ENCODE assay signal across 8 cellular contexts in the genomic region with DNA sequence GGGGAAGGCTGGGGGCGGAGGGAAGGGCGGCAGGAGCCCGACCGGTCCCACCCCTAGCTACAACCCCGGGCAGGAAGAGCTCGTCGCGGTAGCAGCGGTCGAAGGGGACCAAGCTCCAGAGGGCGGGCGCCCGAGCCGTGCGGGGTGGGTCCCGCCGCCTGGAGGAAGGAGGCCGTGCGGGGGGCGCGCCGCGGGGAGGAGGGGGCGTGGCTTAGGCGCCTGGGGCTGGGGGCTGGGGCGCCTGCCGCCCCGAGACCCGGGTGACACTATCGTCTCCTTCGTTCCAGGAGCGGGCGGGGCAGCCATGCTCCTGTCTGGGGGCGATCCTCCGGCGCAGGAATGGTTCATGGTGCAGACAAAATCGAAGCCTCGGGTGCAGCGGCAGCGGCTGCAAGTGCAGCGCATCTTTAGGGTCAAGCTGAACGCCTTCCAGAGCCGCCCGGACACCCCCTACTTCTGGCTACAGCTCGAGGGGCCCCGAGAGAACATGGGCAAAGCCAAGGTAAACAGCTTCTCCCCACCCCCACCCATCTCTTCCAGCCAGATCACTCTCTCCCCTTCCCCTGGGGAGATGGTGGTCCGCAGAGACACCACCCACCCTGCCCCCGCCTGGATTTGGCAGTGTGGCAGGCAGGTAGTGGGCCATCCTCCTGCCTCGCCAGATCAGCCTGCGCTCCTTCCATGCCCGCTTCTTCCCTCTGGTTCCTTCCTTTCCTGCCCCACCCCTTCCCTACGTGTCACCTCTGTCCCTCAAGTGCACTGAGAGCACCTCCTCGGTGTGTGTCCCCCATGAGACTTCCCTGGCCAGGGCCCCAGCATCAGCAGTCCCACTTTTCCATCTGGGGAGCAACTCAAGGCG. TPM values are rescaled to one million over a fixed set of nuclear protein-coding genes. Genes with fewer than 3 reads are reported as not detected.
A peak's percentile ranks its signal among the peaks of the same experiment; 100 is the strongest.
DNase-seq lines count a peak whose midpoint lies in the region; ATAC-seq and TF ChIP-seq lines count a peak whose summit lies in the region.

A gene (plus strand): TSS at position 61 of the 859 bp plus-strand sequence. CDS start 244 bp downstream, at position 305.

- H3K9me3 ChIP-seq in IMR-90 (ENCODE audit: control insufficient read depth, insufficient read depth, low read length) (no peaks in the 10 kb centered on the region), mucosa of rectum (ENCODE audit: control insufficient read depth in 2 of 2, low read length in 2 of 2) (no peaks in the 10 kb centered on the region), thyroid gland (no peaks in the 10 kb centered on the region)

- no peak for TF ChIP-seq RAD21 in IMR-90 (IDR thresholded peaks at IDR 0.05; ENCODE audit: low read length)

- no peak for TF ChIP-seq CTCF in IMR-90 (conservative IDR thresholded peaks at IDR 0.05; ENCODE audit: low read depth, low read length)
- no peak for TF ChIP-seq CTCF in thyroid gland (IDR thresholded peaks at IDR 0.05)

- intact Hi-C loops in IMR-90 (cut with micrococcal nuclease) = loop anchor here (2.0 kb wide), 1 partner anchor 32 kb away; no protein-coding TSS in a partner anchor
- intact Hi-C loops in thyroid gland (cut with DNase I) = no loop called here

- WGBS in IMR-90 (ENCODE audit: extremely low coverage in 2 of 2, insufficient read length in 1 of 2), 2 experiments = 1% methylated on average over 28 of the region's 54 CpGs; no CpG with 5 or more reads in 1 of the 2 experiments
- WGBS in thyroid gland, 2 donors = 11 to 13% methylated on average over 9 to 10 of the region's 54 CpGs

- H4K20me1 ChIP-seq in IMR-90 (ENCODE audit: insufficient read depth, low read length) = no peaks in the 10 kb centered on the region

- H3K79me1 ChIP-seq in IMR-90 (ENCODE audit: low read depth in 1 of 2, low read length in 2 of 2) = peaks cover 0 to 13% of the 10 kb centered on the region in 2 experiments; a peak in 1 of 4 replicates

- peak within 1 kb of the TSS; percentile 85; the same call in 1 of the 2 replicates for H4K5ac ChIP-seq in IMR-90 (ENCODE audit: low read depth, low read length)

- peak within 1 kb of the TSS; percentile 28; the same call in 2 of the 3 replicates for H2BK15ac ChIP-seq in IMR-90 (ENCODE audit: low read depth, low read length)

- no TSS peak for BruUV-seq in IMR-90 (replicated peaks; lab: Mats Ljungman, UMichigan)

- POLR2A ChIA-PET in IMR-90 (lab: Charles Lee; ENCODE audit: unreplicated experiment) = interaction anchor here (0.6 kb wide), 2 partner anchors 30 to 32 kb away, joined by 3 read pairs; a partner anchor contains a TSS

- H2AK9ac ChIP-seq in IMR-90 (replicated peaks; ENCODE audit: low read depth, low read length, poor library complexity) = peak within 1 kb of the TSS; percentile 86

- H3K4me1 ChIP-seq in IMR-90 (ENCODE audit: control insufficient read depth, insufficient read depth, low read length) = peaks cover 17% of the 10 kb centered on the region
- peaks cover 16 to 20% of the 10 kb centered on the region in 2 donors for H3K4me1 ChIP-seq in mucosa of rectum (ENCODE audit: control insufficient read depth in 2 of 2, insufficient read depth in 2 of 2, low read length in 2 of 2)
- peaks cover 34 to 59% of the 10 kb centered on the region in 2 donors for H3K4me1 ChIP-seq in thyroid gland

- H4K91ac ChIP-seq in IMR-90 (ENCODE audit: insufficient read depth, low read depth, low read length) = peak within 1 kb of the TSS; percentile 58

- DNase-seq in Ammon's horn (ENCODE audit: low spot score) (peak; percentile 32), IMR-90 (peak; percentile 12), erythroblast (lab: John Stamatoyannopoulos, UW) (peak; percentile 30 to 37), thyroid gland (peak; percentile 53 to 59), DMS114 treated with DMSO at 0.1 percent for 48 hours (lab: John Stamatoyannopoulos, UW; ENCODE audit: unreplicated experiment) (no peak)
- peak; percentile 40 for DNase-seq in activated T-cell treated with anti-CD3 and anti-CD28 coated beads, Interleukin-2, amount 50 U/mL, for 1 hour

- H3K23ac ChIP-seq in IMR-90 (ENCODE audit: low read depth, low read length) = peak within 1 kb of the TSS; percentile 81

- peak within 1 kb of the TSS; percentile 77 to 84 for H4K8ac ChIP-seq in IMR-90 (ENCODE audit: low read depth in 2 of 2, low read length in 2 of 2)

- H3K9me1 ChIP-seq in IMR-90 (ENCODE audit: insufficient read depth, low read length) = no peaks in the 10 kb centered on the region; the same call in 1 of the 2 replicates

- in situ Hi-C loops in IMR-90 (cut with MboI; ENCODE audit: low sequenced_read_pairs) = no loop called here

- H2BK20ac ChIP-seq in IMR-90 (ENCODE audit: low read depth, low read length) = peak within 1 kb of the TSS; percentile 10

- no peaks in the 10 kb centered on the region for H3K36me3 ChIP-seq in IMR-90 (ENCODE audit: control insufficient read depth, insufficient read depth, low read length)
- H3K36me3 ChIP-seq in mucosa of rectum (ENCODE audit: control insufficient read depth in 2 of 2, insufficient read depth in 2 of 2, low read length in 2 of 2) = no peaks in the 10 kb centered on the region
- H3K36me3 ChIP-seq in thyroid gland = no peaks in the 10 kb centered on the region

- dilution Hi-C loops in IMR-90 (cut with HindIII; ENCODE audit: low sequenced_read_pairs, unreplicated experiment) = no loop called here

- H3K9ac ChIP-seq in IMR-90 (ENCODE audit: low read depth, low read length) (peak within 1 kb of the TSS; percentile 79), mucosa of rectum (ENCODE audit: low read depth in 1 of 2, low read length in 2 of 2) (peak within 1 kb of the TSS; percentile 63 to 74)

- H3K4me2 ChIP-seq in IMR-90 (ENCODE audit: low read depth, low read length) = peak within 1 kb of the TSS; percentile 89

- H2AK5ac ChIP-seq in IMR-90 (ENCODE audit: low read depth, low read length) = peak within 1 kb of the TSS; percentile 81; the same call in 1 of the 2 replicates

- H3K27me3 ChIP-seq in IMR-90 (ENCODE audit: control insufficient read depth, insufficient read depth, low read length) (no peaks in the 10 kb centered on the region), mucosa of rectum (ENCODE audit: control insufficient read depth in 2 of 2, insufficient read depth in 2 of 2, low read length in 2 of 2) (no peaks in the 10 kb centered on the region), thyroid gland (no peaks in the 10 kb centered on the region)

- H3K4me3 ChIP-seq in IMR-90 (ENCODE audit: insufficient read depth, low read depth, low read length) = peak within 1 kb of the TSS; percentile 67
- H3K4me3 ChIP-seq in mucosa of rectum (ENCODE audit: low read length in 2 of 2) = peak within 1 kb of the TSS; percentile 57 to 76
- H3K4me3 ChIP-seq in thyroid gland (replicated peaks in 1 of 3) = peak within 1 kb of the TSS; percentile 45 to 65 (median 60)

- no peak within 1 kb of the TSS for H3K56ac ChIP-seq in IMR-90 (ENCODE audit: extremely low read depth, insufficient read depth, low read length)

- peak within 1 kb of the TSS; percentile 20; the same call in 1 of the 2 replicates for H3K27ac ChIP-seq in IMR-90 (ENCODE audit: insufficient read depth, low read length)
- peak within 1 kb of the TSS; percentile 35 to 63 for H3K27ac ChIP-seq in mucosa of rectum (ENCODE audit: low read depth in 2 of 2, low read length in 2 of 2)
- H3K27ac ChIP-seq in thyroid gland = peak within 1 kb of the TSS; percentile 42 to 83 (median 77)

- CTCF ChIA-PET in IMR-90 (lab: Yijun Ruan, JAX) = interaction anchor here (1.1 kb wide), 1 partner anchor 32 kb away, joined by 6 read pairs; no protein-coding TSS in a partner anchor

- ATAC-seq in IMR-90 (ENCODE audit: low read depth) = peak; percentile 84
- ATAC-seq in HG02588 (IDR thresholded peaks at IDR 0.05; ENCODE audit: unreplicated experiment) = no peak

- no peak within 1 kb of the TSS for H2BK5ac ChIP-seq in IMR-90 (ENCODE audit: low read depth, low read length, poor library complexity, severe bottlenecking)

- peak within 1 kb of the TSS; percentile 87 for H3K4ac ChIP-seq in IMR-90 (ENCODE audit: low read depth, low read length)

- peak within 1 kb of the TSS; percentile 72 for H3K14ac ChIP-seq in IMR-90 (replicated peaks; ENCODE audit: low read depth, low read length)

- no peak for TF ChIP-seq POLR2A in IMR-90 (IDR thresholded peaks at IDR 0.05; ENCODE audit: low read depth, low read length)
- TF ChIP-seq POLR2A in erythroblast (IDR thresholded peaks at IDR 0.05; ENCODE audit: low read length) = no peak
- peak in 1 of 2 donors; percentile 36 for TF ChIP-seq POLR2A in thyroid gland (IDR thresholded peaks at IDR 0.05)

- peak within 1 kb of the TSS; percentile 81; the same call in 1 of the 2 replicates for H3K18ac ChIP-seq in IMR-90 (ENCODE audit: low read depth, low read length)

- peak within 1 kb of the TSS; percentile 91 for H2AFZ ChIP-seq in IMR-90 (replicated peaks; ENCODE audit: low read length, poor library complexity)

- H2BK120ac ChIP-seq in IMR-90 (ENCODE audit: low read depth, low read length) = peak within 1 kb of the TSS; percentile 46

TF ChIP-seq in IMR-90, 13 proteins besides CTCF, POLR2A, EP300 and RAD21:
- TF ChIP-seq MAFK (IDR thresholded peaks at IDR 0.05; ENCODE audit: low read depth, low read length) (no peak), FOS (IDR thresholded peaks at IDR 0.05; ENCODE audit: low read depth, low read length) (no peak), CHD1 (IDR thresholded peaks at IDR 0.05; ENCODE audit: low read depth, low read length) (no peak), CEBPB (IDR thresholded peaks at IDR 0.05; ENCODE audit: low read depth, low read length) (no peak), NFE2L2 (IDR thresholded peaks at IDR 0.05; ENCODE audit: low read depth, low read length) (no peak), BHLHE40 (IDR thresholded peaks at IDR 0.05; ENCODE audit: low read depth, low read length) (no peak)
- TF ChIP-seq, protein P1, sequence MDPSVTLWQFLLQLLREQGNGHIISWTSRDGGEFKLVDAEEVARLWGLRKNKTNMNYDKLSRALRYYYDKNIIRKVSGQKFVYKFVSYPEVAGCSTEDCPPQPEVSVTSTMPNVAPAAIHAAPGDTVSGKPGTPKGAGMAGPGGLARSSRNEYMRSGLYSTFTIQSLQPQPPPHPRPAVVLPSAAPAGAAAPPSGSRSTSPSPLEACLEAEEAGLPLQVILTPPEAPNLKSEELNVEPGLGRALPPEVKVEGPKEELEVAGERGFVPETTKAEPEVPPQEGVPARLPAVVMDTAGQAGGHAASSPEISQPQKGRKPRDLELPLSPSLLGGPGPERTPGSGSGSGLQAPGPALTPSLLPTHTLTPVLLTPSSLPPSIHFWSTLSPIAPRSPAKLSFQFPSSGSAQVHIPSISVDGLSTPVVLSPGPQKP (IDR thresholded peaks at IDR 0.05; ENCODE audit: borderline replicate concordance, low read depth, low read length) = no peak
TF ChIP-seq in IMR-90: peak in this region for 0.

RNA-seq across cellular contexts. Expression of the gene that starts here (rescaled TPM):
- total RNA-seq in IMR-90 (2012; rRNA removed) (1.7 and 2.2 TPM in 2 replicates), thyroid gland (10 to 100 TPM; 11.7 to 19.9 (median 12.3) TPM)
- 5.3 and 5.4 TPM in 2 replicates for polyA plus RNA-seq in IMR-90 (2012; rRNA removed)
- 2.7 and 4.6 TPM in 2 replicates for polyA plus RNA-seq in IMR-90 (2012; cell fraction: cytosol; rRNA removed)
- 10.7 and 11.1 TPM in 2 replicates for polyA plus RNA-seq in IMR-90 (2012; cell fraction: nucleus; rRNA removed; ENCODE audit: low replicate concordance)

Comparison
In these comparisons a context has a peak if more than half of its experiments do, and no peak if none do; other contexts are left out.
1. H3K27ac ChIP-seq: peak in every context shown above with its lines; median percentile 77 in thyroid gland; 49 in mucosa of rectum; 20 in IMR-90.